In genomic region chr7:22156205-22156604, GRCh38 we compare ENCODE assay signal across 15 cellular contexts.
A peak's percentile ranks its signal among the peaks of the same experiment; 100 is the strongest.
DNase-seq lines count a peak whose midpoint lies in the region; ATAC-seq, FAIRE-seq and TF ChIP-seq lines count a peak whose summit lies in the region.
"Had no signal": no experiment of that assay in that cellular context is flagged by ENCODE, and none has a peak within 500 bp of the region (broad histone marks: within the 10 kb centered on the region; RNA-seq: fewer than 3 reads in every experiment).

No MANE protein-coding gene starts in this region.

- no peaks in the 10 kb centered on the region for H3K9me3 ChIP-seq in MG63
- H3K9me3 ChIP-seq in mesenchymal stem cell (ENCODE audit: control insufficient read depth, low read length) = no peaks in the 10 kb centered on the region
- H3K9me3 ChIP-seq in small intestine (ENCODE audit: control insufficient read depth, low read depth) = no peaks in the 10 kb centered on the region
- no peaks in the 10 kb centered on the region for H3K9me3 ChIP-seq in gastrocnemius medialis
- H3K9me3 ChIP-seq: heart left ventricle, SJSA1 had no signal

- peak; percentile 56 for DNase-seq in AG10803 (ENCODE audit: low read depth)
- peak; percentile 77 for DNase-seq in MG63
- peak; percentile 31 for DNase-seq in mesenchymal stem cell
- no peak for DNase-seq in middle frontal gyrus (ENCODE audit: extremely low spot score, low spot score)
- DNase-seq in small intestine = no peak
- no peak for DNase-seq in gastrocnemius medialis
- DNase-seq: activated CD4-positive, CD25-positive, alpha-beta regulatory T cell; activated T-cell treated with anti-CD3 and anti-CD28 coated beads, Interleukin-2, amount 50 U/mL, for 24 hours; CD8-positive, alpha-beta T cell; heart left ventricle; midbrain; NCI-H524 had no signal

- TF ChIP-seq CTCF in AG10803 (conservative IDR thresholded peaks at IDR 0.05; ENCODE audit: low read length) = no peak
- no peak for TF ChIP-seq CTCF in gastrocnemius medialis (IDR thresholded peaks at IDR 0.05 in 4 of 5, conservative IDR thresholded peaks at IDR 0.05 in 1 of 5)

- intact Hi-C loops in gastrocnemius medialis (cut with DNase I; ENCODE audit: low total_unique reads) = no loop called here

- TF ChIP-seq POLR2A in gastrocnemius medialis (IDR thresholded peaks at IDR 0.05) = no peak

- H3K27me3 ChIP-seq in MG63 (no peaks in the 10 kb centered on the region), mesenchymal stem cell (ENCODE audit: control insufficient read depth in 1 of 2, insufficient read depth in 1 of 2, low read length in 2 of 2) (no peaks in the 10 kb centered on the region), small intestine (ENCODE audit: control insufficient read depth in 2 of 2, insufficient read depth in 2 of 2, low read length in 2 of 2) (no peaks in the 10 kb centered on the region), gastrocnemius medialis (no peaks in the 10 kb centered on the region)
- H3K27me3 ChIP-seq: heart left ventricle, SJSA1 had no signal

- no peak overlapping the region for H2BK12ac ChIP-seq in mesenchymal stem cell (ENCODE audit: low read length in 2 of 2)

- ATAC-seq in HG02852 (IDR thresholded peaks at IDR 0.05; ENCODE audit: unreplicated experiment) = no peak
- ATAC-seq in gastrocnemius medialis = no peak
- ATAC-seq: CD8-positive, alpha-beta T cell had no signal

- no peak overlapping the region for H2AK5ac ChIP-seq in mesenchymal stem cell (ENCODE audit: low read length, severe bottlenecking)

- H3K14ac ChIP-seq in mesenchymal stem cell (ENCODE audit: low read length in 2 of 2) = no peak overlapping the region

- H4K91ac ChIP-seq in mesenchymal stem cell (ENCODE audit: low read length) = no peak overlapping the region

- H3K23ac ChIP-seq in mesenchymal stem cell (ENCODE audit: low read length in 2 of 2) = no peak overlapping the region

- H2AFZ ChIP-seq in mesenchymal stem cell (ENCODE audit: low read depth, low read length) = no peak overlapping the region

- H3K4me3 ChIP-seq in AG10803 (ENCODE audit: low read length) (no peak overlapping the region), MG63 (no peak overlapping the region), mesenchymal stem cell (ENCODE audit: insufficient read depth in 1 of 2, low read depth in 1 of 2, low read length in 2 of 2) (no peak overlapping the region), small intestine (ENCODE audit: low read depth in 1 of 2, low read length in 2 of 2) (no peak overlapping the region), gastrocnemius medialis (no peak overlapping the region)
- H3K4me3 ChIP-seq: heart left ventricle, SJSA1 had no signal

- no peak overlapping the region for H3K4ac ChIP-seq in mesenchymal stem cell (ENCODE audit: low read depth in 1 of 2, low read length in 2 of 2)

- no peak overlapping the region for H4K8ac ChIP-seq in mesenchymal stem cell (ENCODE audit: low read length)

- WGBS in mesenchymal stem cell = 67% methylated on average over 2 of the region's 4 CpGs
- 77 to 90% (median 78%) methylated on average over 4 of the region's 4 CpGs for WGBS in small intestine, 3 donors

- in situ Hi-C loops in gastrocnemius medialis (cut with MboI; ENCODE audit: low sequenced_read_pairs in 4 of 4) = no loop called here

- H3K36me3 ChIP-seq in MG63 (no peaks in the 10 kb centered on the region), mesenchymal stem cell (ENCODE audit: control insufficient read depth in 1 of 2, insufficient read depth in 2 of 2, low read depth in 1 of 2, low read length in 2 of 2) (no peaks in the 10 kb centered on the region), small intestine (ENCODE audit: control insufficient read depth in 2 of 2, insufficient read depth in 2 of 2, low read length in 2 of 2) (peaks cover 10 to 15% of the 10 kb centered on the region in 2 donors), gastrocnemius medialis (no peaks in the 10 kb centered on the region)
- H3K36me3 ChIP-seq: SJSA1 had no signal

- H3K27ac ChIP-seq in cingulate gyrus (ENCODE audit: low read depth, low read length) (peak overlapping the region; percentile 51), mesenchymal stem cell (ENCODE audit: low read length, poor library complexity, severe bottlenecking) (no peak overlapping the region), small intestine (ENCODE audit: low read depth in 1 of 2, low read length in 1 of 2) (no peak overlapping the region), gastrocnemius medialis (no peak overlapping the region)
- H3K27ac ChIP-seq: SJSA1 had no signal

- H3K79me1 ChIP-seq in mesenchymal stem cell (replicated peaks; ENCODE audit: low read length, poor library complexity, severe bottlenecking) = no peaks in the 10 kb centered on the region

- no peak overlapping the region for H3K18ac ChIP-seq in mesenchymal stem cell (ENCODE audit: low read depth in 1 of 2, low read length in 2 of 2)

- H3K9ac ChIP-seq in mesenchymal stem cell (ENCODE audit: low read length) = no peak overlapping the region

- FAIRE-seq in small intestine (lab: Jason Lieb, UNC) = no peak

- no peak overlapping the region for H2BK5ac ChIP-seq in mesenchymal stem cell (ENCODE audit: low read depth, low read length, poor library complexity, severe bottlenecking)

- no peak overlapping the region for H2BK15ac ChIP-seq in mesenchymal stem cell (ENCODE audit: low read depth, poor library complexity, severe bottlenecking)

- no peak overlapping the region for H3K4me2 ChIP-seq in mesenchymal stem cell (ENCODE audit: low read length, poor library complexity, severe bottlenecking)

- H2BK120ac ChIP-seq in mesenchymal stem cell (ENCODE audit: low read depth, low read length) = no peak overlapping the region

- H3K4me1 ChIP-seq in mesenchymal stem cell (ENCODE audit: control insufficient read depth, insufficient read depth, low read depth, low read length) (no peaks in the 10 kb centered on the region), small intestine (ENCODE audit: control insufficient read depth in 2 of 2, insufficient read depth in 1 of 2, low read depth in 1 of 2, low read length in 1 of 2) (no peaks in the 10 kb centered on the region), gastrocnemius medialis (no peaks in the 10 kb centered on the region)
- H3K4me1 ChIP-seq: SJSA1 had no signal

Comparison
In these comparisons a context has a peak if more than half of its experiments do, and no peak if none do; other contexts are left out.
1. DNase-seq: peak in AG10803 (single experiment), MG63 (single experiment) and mesenchymal stem cell (single experiment); none in middle frontal gyrus (single experiment), small intestine (single experiment) and gastrocnemius medialis (0 of 2).